ENCODE assay signal across 9 cellular contexts in genomic region chrX:39445336-39445735, GRCh38.
A peak's percentile ranks its signal among the peaks of the same experiment; 100 is the strongest.
DNase-seq lines count a peak whose midpoint lies in the region; ATAC-seq and TF ChIP-seq lines count a peak whose summit lies in the region.
"Had no signal": no experiment of that assay in that cellular context is flagged by ENCODE, and none has a peak within 500 bp of the region (broad histone marks: within the 10 kb centered on the region; RNA-seq: fewer than 3 reads in every experiment).

No MANE protein-coding gene starts in this region.

- DNase-seq in activated gamma-delta T cell treated with Interleukin-2 at 50 U/mL for 16 hours (peak; percentile 9), activated gamma-delta T cell (lab: John Stamatoyannopoulos, UW) (no peak), fibroblast of the aortic adventitia (ENCODE audit: low read depth) (no peak), NOMO-1 (lab: John Stamatoyannopoulos, UW; ENCODE audit: unreplicated experiment in 2 of 2) (no peak)
- DNase-seq in activated CD4-positive, alpha-beta T cell treated with anti-CD3 and anti-CD28 coated beads, Interleukin-2, amount 10 ng/mL, durations not matched to agents 24 days and 14 days: peak; percentile 76

- H3K4me3 ChIP-seq in fibroblast of the aortic adventitia (ENCODE audit: low read depth, low read length): no peak overlapping the region

- peaks cover 41% of the 10 kb centered on the region for H3K4me1 Mint-ChIP-seq in activated CD4-positive, alpha-beta T cell treated with anti-CD3 and anti-CD28 coated beads, Interleukin-2, amount 10 ng/mL, durations not matched to agents 24 days and 14 days
- peaks cover 66% of the 10 kb centered on the region for H3K4me1 Mint-ChIP-seq in stimulated activated naive CD8-positive, alpha-beta T cell treated with anti-CD3 and anti-CD28 coated beads, Interleukin-15, Interleukin-2, amounts not matched to agents 100 ng/mL and 50 ng/mL, for 24 hours (ENCODE audit: low read depth)

- TF ChIP-seq CTCF in fibroblast of the aortic adventitia (IDR thresholded peaks at IDR 0.05; ENCODE audit: insufficient read depth, low read length): peak; percentile 9

- no peak overlapping the region for H3K4me3 Mint-ChIP-seq in activated CD4-positive, alpha-beta T cell treated with anti-CD3 and anti-CD28 coated beads, Interleukin-2, amount 10 ng/mL, durations not matched to agents 24 days and 14 days
- no peak overlapping the region for H3K4me3 Mint-ChIP-seq in stimulated activated naive CD8-positive, alpha-beta T cell treated with anti-CD3 and anti-CD28 coated beads, Interleukin-15, Interleukin-2, amounts not matched to agents 100 ng/mL and 50 ng/mL, for 24 hours
- H3K4me3 Mint-ChIP-seq: brain had no signal

- H3K9me3 Mint-ChIP-seq in activated CD4-positive, alpha-beta T cell treated with anti-CD3 and anti-CD28 coated beads, Interleukin-2, amount 10 ng/mL, durations not matched to agents 24 days and 14 days: peaks cover 11% of the 10 kb centered on the region
- peaks cover 8% of the 10 kb centered on the region for H3K9me3 Mint-ChIP-seq in stimulated activated naive CD8-positive, alpha-beta T cell treated with anti-CD3 and anti-CD28 coated beads, Interleukin-15, Interleukin-2, amounts not matched to agents 100 ng/mL and 50 ng/mL, for 24 hours

- peak overlapping the region; percentile 48 for H3K27ac Mint-ChIP-seq in activated CD4-positive, alpha-beta T cell treated with anti-CD3 and anti-CD28 coated beads, Interleukin-2, amount 10 ng/mL, durations not matched to agents 24 days and 14 days
- peak overlapping the region; percentile 58 for H3K27ac Mint-ChIP-seq in stimulated activated naive CD8-positive, alpha-beta T cell treated with anti-CD3 and anti-CD28 coated beads, Interleukin-15, Interleukin-2, amounts not matched to agents 100 ng/mL and 50 ng/mL, for 24 hours
- H3K27ac Mint-ChIP-seq: brain had no signal

- H3K27me3 Mint-ChIP-seq in activated CD4-positive, alpha-beta T cell treated with anti-CD3 and anti-CD28 coated beads, Interleukin-2, amount 10 ng/mL, durations not matched to agents 24 days and 14 days: no peaks in the 10 kb centered on the region
- H3K27me3 Mint-ChIP-seq in stimulated activated naive CD8-positive, alpha-beta T cell treated with anti-CD3 and anti-CD28 coated beads, Interleukin-15, Interleukin-2, amounts not matched to agents 100 ng/mL and 50 ng/mL, for 24 hours: no peaks in the 10 kb centered on the region

- ATAC-seq in GM18511 (IDR thresholded peaks at IDR 0.05; ENCODE audit: unreplicated experiment) (no peak), GM19328 (IDR thresholded peaks at IDR 0.05; ENCODE audit: unreplicated experiment) (no peak)

- intact Hi-C loops in activated CD4-positive, alpha-beta T cell treated with anti-CD3 and anti-CD28 coated beads, Interleukin-2, amount 10 ng/mL, durations not matched to agents 24 days and 14 days (cut with micrococcal nuclease): no loop called here

- H3K36me3 Mint-ChIP-seq in activated CD4-positive, alpha-beta T cell treated with anti-CD3 and anti-CD28 coated beads, Interleukin-2, amount 10 ng/mL, durations not matched to agents 24 days and 14 days (ENCODE audit: low read depth): no peaks in the 10 kb centered on the region
- H3K36me3 Mint-ChIP-seq in stimulated activated naive CD8-positive, alpha-beta T cell treated with anti-CD3 and anti-CD28 coated beads, Interleukin-15, Interleukin-2, amounts not matched to agents 100 ng/mL and 50 ng/mL, for 24 hours (ENCODE audit: low read depth): peaks cover 4% of the 10 kb centered on the region
- H3K36me3 Mint-ChIP-seq: brain had no signal

Comparison
In these comparisons a context has a peak if more than half of its experiments do, and no peak if none do; other contexts are left out.
1. DNase-seq: peak in activated gamma-delta T cell treated with Interleukin-2 at 50 U/mL for 16 hours (single experiment) and activated CD4-positive, alpha-beta T cell treated with anti-CD3 and anti-CD28 coated beads, Interleukin-2, amount 10 ng/mL, durations not matched to agents 24 days and 14 days (single experiment); none in activated gamma-delta T cell (single experiment), fibroblast of the aortic adventitia (single experiment) and NOMO-1 (0 of 2).